In genomic region chr6:155645328-155645727, GRCh38 we compare ENCODE assay signal across 18 cellular contexts.
DNase-seq lines count a peak whose midpoint lies in the region; ATAC-seq and TF ChIP-seq lines count a peak whose summit lies in the region.
"Had no signal": no experiment of that assay in that cellular context is flagged by ENCODE, and none has a peak within 500 bp of the region (broad histone marks: within the 10 kb centered on the region; RNA-seq: fewer than 3 reads in every experiment).

No MANE protein-coding gene starts in this region.

- no peaks in the 10 kb centered on the region for H3K9me3 Mint-ChIP-seq in activated T-helper 17 cell treated with anti-CD3 and anti-CD28 coated beads, Interleukin-2, amount 50 U/mL, for 72 hours
- peaks cover 7% of the 10 kb centered on the region for H3K9me3 Mint-ChIP-seq in stimulated activated memory B cell treated with anti-CD40 and anti-IgM and Interleukin-4, amounts not matched to agents 10 μg/mL and 1 μg/mL and 100 μg/mL, for 72 hours

- no peak overlapping the region for H3K27ac ChIP-seq in parathyroid adenoma
- H3K27ac ChIP-seq: heart right ventricle, prostate gland, spleen had no signal

- no peak overlapping the region for H3K4me3 Mint-ChIP-seq in activated T-helper 17 cell treated with anti-CD3 and anti-CD28 coated beads, Interleukin-2, amount 50 U/mL, for 72 hours
- H3K4me3 Mint-ChIP-seq in stimulated activated memory B cell treated with anti-CD40 and anti-IgM and Interleukin-4, amounts not matched to agents 10 μg/mL and 1 μg/mL and 100 μg/mL, for 72 hours = no peak overlapping the region
- H3K4me3 Mint-ChIP-seq: endodermal cell, naive B cell had no signal

- peak; percentile 4 for DNase-seq in H4 (ENCODE audit: low spot score)
- DNase-seq in fibroblast of gingiva (ENCODE audit: low read depth) = peak; percentile 6
- DNase-seq in amygdala (lab: John Stamatoyannopoulos, UW) = no peak
- DNase-seq in GM13977 (ENCODE audit: low spot score) = no peak
- DNase-seq: activated CD8-positive, alpha-beta memory T cell treated with anti-CD3 and anti-CD28 coated beads for 24 hours; BE2C; endodermal cell; GOT3; heart right ventricle; naive B cell; NCI-H146; NK-92 treated with Interleukin-12 subunit alpha and Interleukin-12 subunit beta, amount 100 ng/mL, for 24 hours; spleen had no signal

- no peaks in the 10 kb centered on the region for H3K27me3 ChIP-seq in parathyroid adenoma (ENCODE audit: control insufficient read depth, insufficient read depth, low read length)
- H3K27me3 ChIP-seq: BE2C, heart right ventricle, spleen had no signal

- peak overlapping the region; percentile 9 for H2AFZ ChIP-seq in parathyroid adenoma

- peaks cover 6% of the 10 kb centered on the region for H3K27me3 Mint-ChIP-seq in activated T-helper 17 cell treated with anti-CD3 and anti-CD28 coated beads, Interleukin-2, amount 50 U/mL, for 72 hours
- H3K27me3 Mint-ChIP-seq in stimulated activated memory B cell treated with anti-CD40 and anti-IgM and Interleukin-4, amounts not matched to agents 10 μg/mL and 1 μg/mL and 100 μg/mL, for 72 hours = no peaks in the 10 kb centered on the region
- H3K27me3 Mint-ChIP-seq: naive B cell had no signal

- no peak overlapping the region for H3K4me3 ChIP-seq in parathyroid adenoma (ENCODE audit: low read depth, low read length)
- H3K4me3 ChIP-seq: heart right ventricle, prostate gland, spleen had no signal

- no peaks in the 10 kb centered on the region for H3K4me1 Mint-ChIP-seq in activated T-helper 17 cell treated with anti-CD3 and anti-CD28 coated beads, Interleukin-2, amount 50 U/mL, for 72 hours
- H3K4me1 Mint-ChIP-seq in stimulated activated memory B cell treated with anti-CD40 and anti-IgM and Interleukin-4, amounts not matched to agents 10 μg/mL and 1 μg/mL and 100 μg/mL, for 72 hours = peaks cover 9% of the 10 kb centered on the region

- H3K27ac Mint-ChIP-seq in activated T-helper 17 cell treated with anti-CD3 and anti-CD28 coated beads, Interleukin-2, amount 50 U/mL, for 72 hours = no peak overlapping the region
- no peak overlapping the region for H3K27ac Mint-ChIP-seq in stimulated activated memory B cell treated with anti-CD40 and anti-IgM and Interleukin-4, amounts not matched to agents 10 μg/mL and 1 μg/mL and 100 μg/mL, for 72 hours
- H3K27ac Mint-ChIP-seq: activated T-helper 2 cell treated with anti-CD3 and anti-CD28 coated beads, Interferon-gamma antibody, Interleukin-2, Interleukin-4, amounts not matched to agents 10 μg/mL and 5 μg/mL and 100 μg/mL, durations not matched to agents 14 hours and 24 hours and 36 hours; endodermal cell; naive B cell had no signal

- H3K9ac ChIP-seq in parathyroid adenoma = no peak overlapping the region

- peak; percentile 79 for ATAC-seq in activated T-helper 17 cell treated with anti-CD3 and anti-CD28 coated beads, Interleukin-2, amount 50 U/mL, for 72 hours (replicated peaks)
- ATAC-seq in stimulated activated memory B cell treated with anti-CD40 and anti-IgM and Interleukin-4, amounts not matched to agents 10 μg/mL and 1 μg/mL and 100 μg/mL, for 72 hours = no peak
- ATAC-seq: heart right ventricle had no signal

- no peaks in the 10 kb centered on the region for H3K79me2 ChIP-seq in parathyroid adenoma

- H3K36me3 ChIP-seq in parathyroid adenoma (ENCODE audit: control insufficient read depth, insufficient read depth, low read length) = no peaks in the 10 kb centered on the region
- H3K36me3 ChIP-seq: BE2C, heart right ventricle, prostate gland, spleen had no signal

- H3K4me1 ChIP-seq in parathyroid adenoma = peaks cover 11% of the 10 kb centered on the region
- H3K4me1 ChIP-seq: BE2C, prostate gland had no signal

- TF ChIP-seq CTCF in parathyroid adenoma (IDR thresholded peaks at IDR 0.05) = no peak
- TF ChIP-seq CTCF in GM13977 (IDR thresholded peaks at IDR 0.05; ENCODE audit: extremely low read depth, insufficient read depth, missing control alignments) = no peak

- in situ Hi-C loops in GM13977 (cut with MboI; ENCODE audit: low pct_unique_long_range_greater_than_20kb, low sequenced_read_pairs, unreplicated experiment) = no loop called here

- H3K4me2 ChIP-seq in parathyroid adenoma (ENCODE audit: low read length) = no peak overlapping the region

- H3K36me3 Mint-ChIP-seq in activated T-helper 17 cell treated with anti-CD3 and anti-CD28 coated beads, Interleukin-2, amount 50 U/mL, for 72 hours (ENCODE audit: low read depth) = no peaks in the 10 kb centered on the region
- no peaks in the 10 kb centered on the region for H3K36me3 Mint-ChIP-seq in stimulated activated memory B cell treated with anti-CD40 and anti-IgM and Interleukin-4, amounts not matched to agents 10 μg/mL and 1 μg/mL and 100 μg/mL, for 72 hours

- no peaks in the 10 kb centered on the region for H3K9me3 ChIP-seq in parathyroid adenoma (ENCODE audit: control insufficient read depth, low read length)
- H3K9me3 ChIP-seq: BE2C, prostate gland had no signal

Comparison
In these comparisons a context has a peak if more than half of its experiments do, and no peak if none do; other contexts are left out.
1. DNase-seq: peak in H4 (single experiment) and fibroblast of gingiva (single experiment); none in amygdala (0 of 56) and GM13977 (single experiment).